ENCODE assay signal across 14 cellular contexts in the genomic region with DNA sequence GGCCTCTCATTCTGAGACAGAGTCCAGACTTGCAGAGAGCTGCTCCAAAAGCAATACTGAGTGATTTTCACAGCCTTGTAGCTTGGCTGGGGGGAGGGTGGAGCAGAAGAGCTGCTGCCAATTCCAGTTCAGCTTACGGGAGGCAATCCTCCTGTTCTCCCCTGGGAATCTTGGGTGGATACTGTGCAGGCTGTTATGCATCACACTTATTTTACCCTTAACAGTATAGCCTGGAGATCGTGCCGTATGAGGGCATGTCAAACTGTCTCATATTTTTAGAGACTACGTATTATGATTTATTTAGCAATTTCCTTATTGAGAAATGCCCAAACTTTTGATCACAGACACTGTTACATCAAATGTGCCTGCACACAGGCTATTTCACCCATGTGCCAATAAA.
A peak's percentile ranks its signal among the peaks of the same experiment; 100 is the strongest.
DNase-seq lines count a peak whose midpoint lies in the region; ATAC-seq, FAIRE-seq and TF ChIP-seq lines count a peak whose summit lies in the region.
"Had no signal": no experiment of that assay in that cellular context is flagged by ENCODE, and none has a peak within 500 bp of the region (broad histone marks: within the 10 kb centered on the region; RNA-seq: fewer than 3 reads in every experiment).

No MANE protein-coding gene starts in this region.

- intact Hi-C loops in CD14-positive monocyte (cut with micrococcal nuclease) (loop anchor here (1.0 to 10.0 kb wide), 4 partner anchors 45 to 85 kb away; a partner anchor contains a TSS), ascending aorta (cut with DNase I) (loop anchor here (2.0 to 5.0 kb wide), 2 partner anchors 55 to 84 kb away; no protein-coding TSS in a partner anchor), left colon (cut with DNase I, micrococcal nuclease) (no loop called here)

- H3K23ac ChIP-seq in mesenchymal stem cell (ENCODE audit: low read length in 2 of 2) = no peak overlapping the region

- peak overlapping the region; percentile 73 to 89 (median 82) for H3K27ac Mint-ChIP-seq in CD14-positive monocyte
- H3K27ac Mint-ChIP-seq: activated naive CD4-positive, alpha-beta T cell treated with anti-CD3 and anti-CD28 coated beads, Interleukin-2, amount 50 U/mL, for 24 hours; natural killer cell had no signal

- no peak for TF ChIP-seq CTCF in CD14-positive monocyte (IDR thresholded peaks at IDR 0.05)
- no peak for TF ChIP-seq CTCF in ascending aorta (IDR thresholded peaks at IDR 0.05)

- H3K4me1 Mint-ChIP-seq in CD14-positive monocyte = peaks cover 33% of the 10 kb centered on the region
- H3K4me1 Mint-ChIP-seq: activated naive CD4-positive, alpha-beta T cell treated with anti-CD3 and anti-CD28 coated beads, Interleukin-2, amount 50 U/mL, for 24 hours; natural killer cell had no signal

- no peak overlapping the region for H3K4me2 ChIP-seq in mesenchymal stem cell (ENCODE audit: low read length, poor library complexity, severe bottlenecking)

- H3K9me3 ChIP-seq in ascending aorta (no peaks in the 10 kb centered on the region), mesenchymal stem cell (ENCODE audit: control insufficient read depth, low read length) (no peaks in the 10 kb centered on the region)
- H3K9me3 ChIP-seq: left lung had no signal

- FAIRE-seq in HTR-8/SVneo (lab: Jason Lieb, UNC) = no peak

- H3K79me1 ChIP-seq in mesenchymal stem cell (replicated peaks; ENCODE audit: low read length, poor library complexity, severe bottlenecking) = no peaks in the 10 kb centered on the region

- H2BK15ac ChIP-seq in mesenchymal stem cell (ENCODE audit: low read depth, poor library complexity, severe bottlenecking) = no peak overlapping the region

- H2BK5ac ChIP-seq in mesenchymal stem cell (ENCODE audit: low read depth, low read length, poor library complexity, severe bottlenecking) = no peak overlapping the region

- H3K36me3 ChIP-seq in ascending aorta = no peaks in the 10 kb centered on the region
- H3K36me3 ChIP-seq in mesenchymal stem cell (ENCODE audit: control insufficient read depth in 1 of 2, insufficient read depth in 2 of 2, low read depth in 1 of 2, low read length in 2 of 2) = no peaks in the 10 kb centered on the region
- H3K36me3 ChIP-seq: left lung had no signal

- H3K4ac ChIP-seq in mesenchymal stem cell (ENCODE audit: low read depth in 1 of 2, low read length in 2 of 2) = no peak overlapping the region

- H3K4me1 ChIP-seq in ascending aorta (peaks cover 5 to 37% of the 10 kb centered on the region in 2 donors), mesenchymal stem cell (ENCODE audit: control insufficient read depth, insufficient read depth, low read depth, low read length) (peaks cover 8% of the 10 kb centered on the region)

- no peak overlapping the region for H2BK120ac ChIP-seq in mesenchymal stem cell (ENCODE audit: low read depth, low read length)

- no peak overlapping the region for H3K14ac ChIP-seq in mesenchymal stem cell (ENCODE audit: low read length in 2 of 2)

- H3K4me3 Mint-ChIP-seq in CD14-positive monocyte = peak overlapping the region; percentile 24 to 60
- H3K4me3 Mint-ChIP-seq: activated naive CD4-positive, alpha-beta T cell treated with anti-CD3 and anti-CD28 coated beads, Interleukin-2, amount 50 U/mL, for 24 hours; natural killer cell had no signal

- H4K8ac ChIP-seq in mesenchymal stem cell (ENCODE audit: low read length) = no peak overlapping the region

- H3K27me3 Mint-ChIP-seq in CD14-positive monocyte (ENCODE audit: low read depth in 3 of 3) = peaks cover 0 to 3% (median 0%) of the 10 kb centered on the region in 3 donors
- H3K27me3 Mint-ChIP-seq: activated naive CD4-positive, alpha-beta T cell treated with anti-CD3 and anti-CD28 coated beads, Interleukin-2, amount 50 U/mL, for 24 hours had no signal

- no peaks in the 10 kb centered on the region for H3K27me3 ChIP-seq in ascending aorta
- H3K27me3 ChIP-seq in mesenchymal stem cell (ENCODE audit: control insufficient read depth in 1 of 2, insufficient read depth in 1 of 2, low read length in 2 of 2) = no peaks in the 10 kb centered on the region
- H3K27me3 ChIP-seq: left lung had no signal

- H4K91ac ChIP-seq in mesenchymal stem cell (ENCODE audit: low read length) = no peak overlapping the region

- no peak overlapping the region for H2AK5ac ChIP-seq in mesenchymal stem cell (ENCODE audit: low read length, severe bottlenecking)

- peak overlapping the region in 1 of 2 experiments; percentile 11 for H3K18ac ChIP-seq in mesenchymal stem cell (ENCODE audit: low read depth in 1 of 2, low read length in 2 of 2)

- H3K4me3 ChIP-seq in ascending aorta (no peak overlapping the region), mesenchymal stem cell (ENCODE audit: insufficient read depth in 1 of 2, low read depth in 1 of 2, low read length in 2 of 2) (no peak overlapping the region)
- H3K4me3 ChIP-seq: left lung had no signal

- WGBS in mesenchymal stem cell = 72% methylated on average over 4 of the region's 4 CpGs

- H3K9ac ChIP-seq in mesenchymal stem cell (ENCODE audit: low read length) = no peak overlapping the region

- H2BK12ac ChIP-seq in mesenchymal stem cell (ENCODE audit: low read length in 2 of 2) = peak overlapping the region in 1 of 2 experiments; percentile 37

- ATAC-seq in left colon (no peak), GM19467 (IDR thresholded peaks at IDR 0.05; ENCODE audit: unreplicated experiment) (no peak)
- ATAC-seq: left lung, natural killer cell had no signal

- H3K36me3 Mint-ChIP-seq in CD14-positive monocyte = peaks cover 0 to 6% of the 10 kb centered on the region in 2 donors
- H3K36me3 Mint-ChIP-seq: activated naive CD4-positive, alpha-beta T cell treated with anti-CD3 and anti-CD28 coated beads, Interleukin-2, amount 50 U/mL, for 24 hours; natural killer cell had no signal

- H3K9me3 Mint-ChIP-seq in CD14-positive monocyte = peaks cover 0 to 2% (median 0%) of the 10 kb centered on the region in 7 donors
- H3K9me3 Mint-ChIP-seq: activated naive CD4-positive, alpha-beta T cell treated with anti-CD3 and anti-CD28 coated beads, Interleukin-2, amount 50 U/mL, for 24 hours had no signal

- no peak overlapping the region for H2AFZ ChIP-seq in mesenchymal stem cell (ENCODE audit: low read depth, low read length)

- DNase-seq in CD14-positive monocyte (ENCODE audit: low spot score) (no peak), NCI-H1694 treated with DMSO at 0.1 percent for 48 hours (lab: John Stamatoyannopoulos, UW) (peak; percentile 23), ascending aorta (ENCODE audit: low spot score in 2 of 2) (peak in 1 of 2 donors; percentile 79), mesenchymal stem cell (peak; percentile 28), left colon (no peak), NCI-H510A (lab: John Stamatoyannopoulos, UW) (no peak), HTR-8/SVneo (ENCODE audit: insufficient read length, low spot score) (no peak)
- DNase-seq: left lung; natural killer cell; NCI-H1417; NK-92 treated with Interleukin-12 subunit alpha and Interleukin-12 subunit beta, amount 100 ng/mL, for 24 hours; stimulated activated CD4-positive, alpha-beta T cell treated with anti-CD3 and anti-CD28 coated beads, Interleukin-4, amount 100 ng/mL, for 1 hour had no signal

- H3K27ac ChIP-seq in ascending aorta = peak overlapping the region; percentile 38 to 44
- H3K27ac ChIP-seq in mesenchymal stem cell (ENCODE audit: low read length, poor library complexity, severe bottlenecking) = no peak overlapping the region
- H3K27ac ChIP-seq: left lung had no signal

Comparison
In these comparisons a context has a peak if more than half of its experiments do, and no peak if none do; other contexts are left out.
1. DNase-seq: peak in NCI-H1694 treated with DMSO at 0.1 percent for 48 hours (single experiment) and mesenchymal stem cell (single experiment); none in CD14-positive monocyte (single experiment), left colon (0 of 2), NCI-H510A (single experiment) and HTR-8/SVneo (single experiment).
2. intact Hi-C loops: an anchor here in CD14-positive monocyte (1.0 to 10.0 kb wide) and ascending aorta (2.0 to 5.0 kb wide); none called in left colon.